In the genomic region with DNA sequence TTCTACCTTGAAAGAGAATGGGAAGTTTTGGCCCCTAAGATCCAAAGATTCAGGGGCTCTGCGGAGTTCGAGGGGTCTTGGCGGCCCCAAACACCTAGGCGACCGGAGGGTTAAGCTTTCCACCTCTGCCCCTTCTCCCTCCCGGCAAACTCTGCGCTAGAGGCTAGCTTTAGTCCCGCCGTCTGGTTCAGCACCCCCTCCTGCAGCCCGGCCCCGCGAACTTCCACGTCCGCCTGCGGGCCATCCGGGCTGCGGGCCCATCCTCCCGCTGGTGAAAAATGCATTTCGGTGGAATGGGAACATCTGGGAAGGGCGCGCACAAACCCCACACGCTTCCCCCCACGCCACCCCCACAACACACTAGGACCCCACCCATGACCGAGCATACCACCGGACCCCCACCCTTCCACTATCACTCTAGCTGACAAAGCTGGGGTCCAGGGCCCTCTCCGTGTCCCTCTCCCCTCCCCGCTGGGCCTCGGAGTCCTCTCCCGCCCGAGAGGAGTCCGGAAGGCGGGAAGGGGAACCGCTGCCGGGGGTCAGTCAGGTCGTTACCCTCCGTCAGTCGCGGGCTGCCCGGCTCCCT, we compare ENCODE assay signal across 1 cellular context.
TF ChIP-seq lines count a peak whose summit lies in the region.

No MANE protein-coding gene starts in this region.

TF ChIP-seq in K562, 482 proteins besides CTCF, POLR2A, EP300 and RAD21 (continued from another document):
- TF ChIP-seq, protein P1, sequence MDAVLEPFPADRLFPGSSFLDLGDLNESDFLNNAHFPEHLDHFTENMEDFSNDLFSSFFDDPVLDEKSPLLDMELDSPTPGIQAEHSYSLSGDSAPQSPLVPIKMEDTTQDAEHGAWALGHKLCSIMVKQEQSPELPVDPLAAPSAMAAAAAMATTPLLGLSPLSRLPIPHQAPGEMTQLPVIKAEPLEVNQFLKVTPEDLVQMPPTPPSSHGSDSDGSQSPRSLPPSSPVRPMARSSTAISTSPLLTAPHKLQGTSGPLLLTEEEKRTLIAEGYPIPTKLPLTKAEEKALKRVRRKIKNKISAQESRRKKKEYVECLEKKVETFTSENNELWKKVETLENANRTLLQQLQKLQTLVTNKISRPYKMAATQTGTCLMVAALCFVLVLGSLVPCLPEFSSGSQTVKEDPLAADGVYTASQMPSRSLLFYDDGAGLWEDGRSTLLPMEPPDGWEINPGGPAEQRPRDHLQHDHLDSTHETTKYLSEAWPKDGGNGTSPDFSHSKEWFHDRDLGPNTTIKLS (IDR thresholded peaks at IDR 0.05; ENCODE audit: borderline replicate concordance, low read depth) = no peak
- TF ChIP-seq SNIP1 (IDR thresholded peaks at IDR 0.05; ENCODE audit: low read depth) (no peak), SMC3 (conservative IDR thresholded peaks at IDR 0.05; ENCODE audit: insufficient read depth, low read depth, low read length) (no peak), MITF (IDR thresholded peaks at IDR 0.05) (no peak), ZBTB7A (IDR thresholded peaks at IDR 0.05; ENCODE audit: borderline replicate concordance, control insufficient read depth, low read depth, low read length) (peak; percentile 49; the same call in 1 of the 2 replicates), ZBTB17 (CRISPR knock-in tag; IDR thresholded peaks at IDR 0.05) (0 out of 2 replicates have a peak, but pooled peaks have one; percentile 27), GABPA (tag; conservative IDR thresholded peaks at IDR 0.05; ENCODE audit: low read depth) (no peak; the same call in 1 of the 2 replicates), TRIM24 (IDR thresholded peaks at IDR 0.05) (0 out of 4 replicates have a peak, but pooled peaks of 1 of the 2 experiments have one; percentile 18), ZFX (CRISPR knock-in tag; IDR thresholded peaks at IDR 0.05) (peak; percentile 82), TOE1 (IDR thresholded peaks at IDR 0.05; ENCODE audit: borderline replicate concordance) (0 out of 2 replicates have a peak, but pooled peaks have one; percentile 28), TOE1 (CRISPR knock-in tag; IDR thresholded peaks at IDR 0.05; ENCODE audit: borderline replicate concordance, low read depth) (no peak), CREB1 (IDR thresholded peaks at IDR 0.05) (no peak), CREB1 (CRISPR knock-in tag; IDR thresholded peaks at IDR 0.05) (0 out of 2 replicates have a peak, but pooled peaks have one; percentile 19), SUPT5H (IDR thresholded peaks at IDR 0.05) (peak; percentile 62), SOX6 (IDR thresholded peaks at IDR 0.05) (0 out of 2 replicates have a peak, but pooled peaks have one; percentile 9), ZNF740 (CRISPR knock-in tag; IDR thresholded peaks at IDR 0.05) (peak; percentile 73), ZNF740 (tag; IDR thresholded peaks at IDR 0.05) (no peak), CBFA2T3 (IDR thresholded peaks at IDR 0.05) (no peak), PHF8 (IDR thresholded peaks at IDR 0.05; ENCODE audit: borderline replicate concordance, low read length) (peak; percentile 82; the same call in 1 of the 2 replicates), HDAC1 (IDR thresholded peaks at IDR 0.05) (0 out of 4 replicates have a peak, but pooled peaks of 1 of the 2 experiments have one; percentile 35), MLLT1 (IDR thresholded peaks at IDR 0.05) (0 out of 4 replicates have a peak, but pooled peaks of 1 of the 2 experiments have one; percentile 32), NFRKB (IDR thresholded peaks at IDR 0.05; ENCODE audit: low read depth) (peak; percentile 31; the same call in 1 of the 2 replicates), E2F6 (IDR thresholded peaks at IDR 0.05; ENCODE audit: borderline replicate concordance in 1 of 2, extremely low read depth in 1 of 2, insufficient read depth in 1 of 2, insufficient read length in 1 of 2, low read depth in 1 of 2, low read length in 1 of 2, poor library complexity in 1 of 2, severe bottlenecking in 1 of 2) (peak; percentile 41 to 84), ETV1 (tag; conservative IDR thresholded peaks at IDR 0.05; ENCODE audit: low read depth) (0 out of 2 replicates have a peak, but pooled peaks have one; percentile 42), RBBP5 (IDR thresholded peaks at IDR 0.05; ENCODE audit: borderline replicate concordance, insufficient read depth, low read length, poor library complexity, severe bottlenecking) (peak; percentile 77), MXI1 (IDR thresholded peaks at IDR 0.05; ENCODE audit: low read depth, low read length) (no peak), ZNF316 (IDR thresholded peaks at IDR 0.05) (peak; percentile 2; the same call in 1 of the 2 replicates), KDM5B (IDR thresholded peaks at IDR 0.05; ENCODE audit: insufficient replicate concordance, low read depth, low read length) (peak; percentile 72)
- TF ChIP-seq, protein P2, sequence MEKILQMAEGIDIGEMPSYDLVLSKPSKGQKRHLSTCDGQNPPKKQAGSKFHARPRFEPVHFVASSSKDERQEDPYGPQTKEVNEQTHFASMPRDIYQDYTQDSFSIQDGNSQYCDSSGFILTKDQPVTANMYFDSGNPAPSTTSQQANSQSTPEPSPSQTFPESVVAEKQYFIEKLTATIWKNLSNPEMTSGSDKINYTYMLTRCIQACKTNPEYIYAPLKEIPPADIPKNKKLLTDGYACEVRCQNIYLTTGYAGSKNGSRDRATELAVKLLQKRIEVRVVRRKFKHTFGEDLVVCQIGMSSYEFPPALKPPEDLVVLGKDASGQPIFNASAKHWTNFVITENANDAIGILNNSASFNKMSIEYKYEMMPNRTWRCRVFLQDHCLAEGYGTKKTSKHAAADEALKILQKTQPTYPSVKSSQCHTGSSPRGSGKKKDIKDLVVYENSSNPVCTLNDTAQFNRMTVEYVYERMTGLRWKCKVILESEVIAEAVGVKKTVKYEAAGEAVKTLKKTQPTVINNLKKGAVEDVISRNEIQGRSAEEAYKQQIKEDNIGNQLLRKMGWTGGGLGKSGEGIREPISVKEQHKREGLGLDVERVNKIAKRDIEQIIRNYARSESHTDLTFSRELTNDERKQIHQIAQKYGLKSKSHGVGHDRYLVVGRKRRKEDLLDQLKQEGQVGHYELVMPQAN (IDR thresholded peaks at IDR 0.05; ENCODE audit: borderline replicate concordance) = no peak
